Comparison of ENCODE assay signal across 8 cellular contexts in genomic region chr19:47112166-47112663, GRCh38. TPM values are rescaled to one million over a fixed set of nuclear protein-coding genes. Genes with fewer than 3 reads are reported as not detected.
DNase-seq lines count a peak whose midpoint lies in the region; ATAC-seq and TF ChIP-seq lines count a peak whose summit lies in the region.

No MANE protein-coding gene starts in this region.

- H3K36me3 Mint-ChIP-seq in T-helper 17 cell (ENCODE audit: low read depth) = peaks cover 12% of the 10 kb centered on the region

- H3K27me3 ChIP-seq in right cardiac atrium (ENCODE audit: control insufficient read depth, insufficient read depth) (no peaks in the 10 kb centered on the region), psoas muscle (ENCODE audit: insufficient read depth in 3 of 3, low read length in 2 of 3) (no peaks in the 10 kb centered on the region)

- intact Hi-C loops in right cardiac atrium (cut with DNase I) = no loop called here
- intact Hi-C loops in psoas muscle (cut with DNase I) = no loop called here

- peaks cover 36% of the 10 kb centered on the region for H3K4me1 Mint-ChIP-seq in T-helper 17 cell

- under 1% methylated on average over 50 of the region's 54 CpGs for WGBS in right cardiac atrium
- 1 to 3% (median 1%) methylated on average over 18 to 50 of the region's 54 CpGs for WGBS in psoas muscle, 3 donors
- under 1% methylated on average over 53 of the region's 54 CpGs for WGBS in urinary bladder

- no peaks in the 10 kb centered on the region for H3K27me3 Mint-ChIP-seq in T-helper 17 cell

- H3K27ac Mint-ChIP-seq in T-helper 17 cell = peak overlapping the region; percentile 98

- peak; percentile 74 for DNase-seq in Caki2 (ENCODE audit: low read depth)
- peak; percentile 91 for DNase-seq in H4 (ENCODE audit: low spot score)
- DNase-seq in NCI-H1105 (lab: John Stamatoyannopoulos, UW) = peak; percentile 73
- peak; percentile 70 to 80 (median 80) for DNase-seq in T-helper 17 cell
- DNase-seq in amniotic stem cell (lab: John Stamatoyannopoulos, UW) = peak; percentile 79
- peak; percentile 92 to 96 (median 95) for DNase-seq in right cardiac atrium
- peak; percentile 85 to 94 for DNase-seq in psoas muscle

- TF ChIP-seq CTCF in psoas muscle (IDR thresholded peaks at IDR 0.05) = no peak

- in situ Hi-C loops in Caki2 (cut with HindIII; ENCODE audit: low pct_unique_long_range_greater_than_20kb, low sequenced_read_pairs) = no loop called here

- ATAC-seq in T-helper 17 cell (peak; percentile 21), right cardiac atrium (peak; percentile 71 to 76), psoas muscle (peak; percentile 42 to 59 (median 50))

- peak overlapping the region; percentile 99 for H3K27ac ChIP-seq in right cardiac atrium (ENCODE audit: low read length)
- peak overlapping the region; percentile 100 for H3K27ac ChIP-seq in psoas muscle
- peak overlapping the region; percentile 100 for H3K27ac ChIP-seq in urinary bladder (ENCODE audit: low read depth)

- H3K9me3 ChIP-seq in T-helper 17 cell (ENCODE audit: control insufficient read depth, low read length, poor library complexity, severe bottlenecking) (no peaks in the 10 kb centered on the region), right cardiac atrium (ENCODE audit: control insufficient read depth, low read length) (no peaks in the 10 kb centered on the region), psoas muscle (no peaks in the 10 kb centered on the region)

- H3K4me3 ChIP-seq in right cardiac atrium (ENCODE audit: low read length) (peak overlapping the region; percentile 75), psoas muscle (peak overlapping the region; percentile 97), urinary bladder (ENCODE audit: low read depth, low read length) (peak overlapping the region; percentile 93)

- no peaks in the 10 kb centered on the region for H3K36me3 ChIP-seq in psoas muscle (ENCODE audit: insufficient read depth in 1 of 2, low read depth in 1 of 2)
- H3K36me3 ChIP-seq in urinary bladder (ENCODE audit: insufficient read depth) = no peaks in the 10 kb centered on the region

- peak overlapping the region; percentile 94 for H3K4me3 Mint-ChIP-seq in T-helper 17 cell

- H3K4me1 ChIP-seq in right cardiac atrium (ENCODE audit: control insufficient read depth, insufficient read depth, low read length) = no peaks in the 10 kb centered on the region
- H3K4me1 ChIP-seq in psoas muscle = peaks cover 34% of the 10 kb centered on the region
- no peaks in the 10 kb centered on the region for H3K4me1 ChIP-seq in urinary bladder (ENCODE audit: insufficient read depth)

RNA-seq across cellular contexts. Expression of gene ZC3H4, which starts 1.4 kb away (rescaled TPM):
- 7.0 and 7.4 TPM in 2 replicates for total RNA-seq in Caki2 (2014; rRNA removed; shearing (Covaris generic); ENCODE audit: low replicate concordance)
- 6.3 and 7.6 TPM in 2 replicates for total RNA-seq in H4 (2014; rRNA removed; shearing (Covaris generic))
- total RNA-seq in T-helper 17 cell (10 to 100 TPM; 58.4 to 60.7 TPM), right cardiac atrium (10 to 100 TPM; 25.6 to 27.7 (median 26.8) TPM), psoas muscle (10 to 100 TPM; 24.3 to 35.8 (median 28.5) TPM), urinary bladder (10.7 TPM)
- polyA plus RNA-seq in right cardiac atrium (12.4 TPM), psoas muscle (10 to 100 TPM in 1 of 3 donors, 1 to 10 TPM in 2; 4.4 to 15.2 (median 5.1) TPM), urinary bladder (15.2 TPM)

RNA-seq across cellular contexts. Expression of gene SAE1, which starts 18.4 kb away (rescaled TPM):
- total RNA-seq in Caki2 (2014; rRNA removed; shearing (Covaris generic); ENCODE audit: low replicate concordance) = 320 and 378 TPM in 2 replicates
- total RNA-seq in H4 (2014; rRNA removed; shearing (Covaris generic)) = 362 and 397 TPM in 2 replicates
- 10 to 100 TPM; 36.2 to 37.0 TPM for total RNA-seq in T-helper 17 cell
- 10 to 100 TPM; 49.1 to 57.0 (median 53.5) TPM for total RNA-seq in right cardiac atrium
- polyA plus RNA-seq in right cardiac atrium = 34.0 TPM
- 10 to 100 TPM; 37.8 to 55.8 (median 41.5) TPM for total RNA-seq in psoas muscle
- 10 to 100 TPM; 30.7 to 63.4 (median 62.0) TPM for polyA plus RNA-seq in psoas muscle
- 81.4 TPM for total RNA-seq in urinary bladder
- polyA plus RNA-seq in urinary bladder = 115 TPM

Comparison
In these comparisons a context has a peak if more than half of its experiments do, and no peak if none do; other contexts are left out.
1. Peak in every context shown above with its lines: DNase-seq, ATAC-seq, H3K4me3 ChIP-seq and H3K27ac ChIP-seq.
2. ATAC-seq: peak in every context shown above with its lines; median percentile 74 in right cardiac atrium; 50 in psoas muscle; 21 in T-helper 17 cell.